15 cellular contexts compared by ENCODE assay signal in the genomic region with DNA sequence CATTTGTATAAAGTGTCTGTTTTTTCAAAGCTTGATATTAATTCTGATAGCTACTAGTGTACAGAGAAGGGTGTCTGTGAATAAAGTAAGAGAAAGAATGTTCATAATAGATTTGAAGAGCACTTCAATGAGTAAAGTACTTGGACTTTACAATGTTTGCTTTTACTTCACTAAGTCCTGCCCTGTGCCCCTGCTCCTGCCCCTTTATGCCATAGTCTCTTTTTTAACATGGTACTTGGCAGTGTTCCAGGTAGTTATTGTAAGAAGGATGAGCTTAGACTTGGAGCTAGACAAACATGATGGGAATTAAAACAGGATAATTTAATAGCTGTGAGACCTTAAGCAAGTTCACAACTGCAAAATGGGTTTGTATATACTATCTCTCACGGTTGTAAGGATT. TPM values are rescaled to one million over a fixed set of nuclear protein-coding genes. Genes with fewer than 3 reads are reported as not detected.
DNase-seq lines count a peak whose midpoint lies in the region; ATAC-seq, FAIRE-seq and TF ChIP-seq lines count a peak whose summit lies in the region.
"Had no signal": no experiment of that assay in that cellular context is flagged by ENCODE, and none has a peak within 500 bp of the region (broad histone marks: within the 10 kb centered on the region; RNA-seq: fewer than 3 reads in every experiment).

No MANE protein-coding gene starts in this region.

- POLR2A ChIA-PET in activated CD8-positive, alpha-beta T cell treated with anti-CD3 and anti-CD28 coated beads, Interleukin-2, amount 10 ng/mL, durations not matched to agents 7 days and 5 days (lab: Charles Lee) = no interaction called here

- CTCF ChIA-PET in activated CD8-positive, alpha-beta T cell treated with anti-CD3 and anti-CD28 coated beads, Interleukin-2, amount 10 ng/mL, durations not matched to agents 7 days and 5 days (lab: Charles Lee) = interaction anchor here (1.3 kb wide), 1 partner anchor 30 kb away, joined by 3 read pairs; no protein-coding TSS in a partner anchor

- H3K4me1 Mint-ChIP-seq in activated CD8-positive, alpha-beta T cell treated with anti-CD3 and anti-CD28 coated beads, Interleukin-2, amount 10 ng/mL, durations not matched to agents 7 days and 5 days (ENCODE audit: low read depth) = no peaks in the 10 kb centered on the region
- H3K4me1 Mint-ChIP-seq: neural progenitor cell had no signal

- H3K4me3 Mint-ChIP-seq in activated CD8-positive, alpha-beta T cell treated with anti-CD3 and anti-CD28 coated beads, Interleukin-2, amount 10 ng/mL, durations not matched to agents 7 days and 5 days = no peak overlapping the region
- H3K4me3 Mint-ChIP-seq: CD4-positive, alpha-beta memory T cell; neural progenitor cell had no signal

- ATAC-seq in activated CD8-positive, alpha-beta T cell treated with anti-CD3 and anti-CD28 coated beads, Interleukin-2, amount 10 ng/mL, durations not matched to agents 7 days and 5 days = no peak

- H3K36me3 Mint-ChIP-seq in activated CD8-positive, alpha-beta T cell treated with anti-CD3 and anti-CD28 coated beads, Interleukin-2, amount 10 ng/mL, durations not matched to agents 7 days and 5 days (ENCODE audit: low read depth) = peaks cover 31% of the 10 kb centered on the region

- H3K9me3 Mint-ChIP-seq in activated CD8-positive, alpha-beta T cell treated with anti-CD3 and anti-CD28 coated beads, Interleukin-2, amount 10 ng/mL, durations not matched to agents 7 days and 5 days (ENCODE audit: insufficient read depth) = peaks cover 3% of the 10 kb centered on the region

- no peak for FAIRE-seq in HTR-8/SVneo (lab: Jason Lieb, UNC)
- FAIRE-seq: bronchial epithelial cell had no signal

- no peaks in the 10 kb centered on the region for H3K27me3 Mint-ChIP-seq in activated CD8-positive, alpha-beta T cell treated with anti-CD3 and anti-CD28 coated beads, Interleukin-2, amount 10 ng/mL, durations not matched to agents 7 days and 5 days (ENCODE audit: low read depth)
- H3K27me3 Mint-ChIP-seq: CD4-positive, alpha-beta memory T cell had no signal

- no peak overlapping the region for H3K27ac Mint-ChIP-seq in activated CD8-positive, alpha-beta T cell treated with anti-CD3 and anti-CD28 coated beads, Interleukin-2, amount 10 ng/mL, durations not matched to agents 7 days and 5 days
- H3K27ac Mint-ChIP-seq: neural progenitor cell had no signal

- H3K27me3 ChIP-seq in dorsolateral prefrontal cortex = no peaks in the 10 kb centered on the region
- H3K27me3 ChIP-seq: neural progenitor cell, testis had no signal

- no peak overlapping the region for H3K4me3 ChIP-seq in dorsolateral prefrontal cortex
- H3K4me3 ChIP-seq: left ventricle myocardium inferior, neural progenitor cell, testis had no signal

- no peak for TF ChIP-seq CTCF in dorsolateral prefrontal cortex (IDR thresholded peaks at IDR 0.05 in 54 of 56, conservative IDR thresholded peaks at IDR 0.05 in 2 of 56; ENCODE audit: low read depth in 1 of 56, partially characterized antibody in 56 of 56)

- DNase-seq in DMS79 treated with DMSO at 0.1 percent for 48 hours (lab: John Stamatoyannopoulos, UW) (peak; percentile 87), NCI-H1417 treated with DMSO at 0.1 percent for 48 hours (lab: John Stamatoyannopoulos, UW) (peak; percentile 49), SHP77 treated with DMSO at 0.1 percent for 48 hours (lab: John Stamatoyannopoulos, UW) (peak; percentile 25), myocyte (ENCODE audit: low read depth) (peak; percentile 38), HTR-8/SVneo (ENCODE audit: insufficient read length, low spot score) (no peak), NK-92 (lab: John Stamatoyannopoulos, UW; ENCODE audit: unreplicated experiment) (no peak), dorsolateral prefrontal cortex (no peak)
- no peak for DNase-seq in activated CD8-positive, alpha-beta T cell treated with anti-CD3 and anti-CD28 coated beads, Interleukin-2, amount 10 ng/mL, durations not matched to agents 7 days and 5 days
- DNase-seq: activated effector memory CD4-positive, alpha-beta T cell treated with Interleukin-2 at 50 U/mL for 16 hours; CD4-positive, alpha-beta memory T cell; IMR-90; left ventricle myocardium inferior; testis had no signal

- no peak overlapping the region for H3K27ac ChIP-seq in dorsolateral prefrontal cortex
- H3K27ac ChIP-seq: left ventricle myocardium inferior, neural progenitor cell had no signal

- intact Hi-C loops in dorsolateral prefrontal cortex (cut with DNase I) = no loop called here

RNA-seq across cellular contexts. Expression of a gene that starts 41.0 kb away (rescaled TPM):
- 147 and 186 TPM in 2 replicates for total RNA-seq in myocyte
- 31.5 TPM for polyA plus RNA-seq in myocyte (2012)
- 10 to 100 TPM; 38.3 to 39.3 TPM for total RNA-seq in activated CD8-positive, alpha-beta T cell treated with anti-CD3 and anti-CD28 coated beads, Interleukin-2, amount 10 ng/mL, durations not matched to agents 7 days and 5 days
- 100 to 1,000 TPM in 17 of 120 experiments, 10 to 100 TPM in 103; 53.6 to 139 (median 89.0) TPM for total RNA-seq in dorsolateral prefrontal cortex

Comparison
In these comparisons a context has a peak if more than half of its experiments do, and no peak if none do; other contexts are left out.
1. DNase-seq: peak in DMS79 treated with DMSO at 0.1 percent for 48 hours (single experiment), NCI-H1417 treated with DMSO at 0.1 percent for 48 hours (single experiment), SHP77 treated with DMSO at 0.1 percent for 48 hours (single experiment) and myocyte (single experiment); none in HTR-8/SVneo (single experiment), NK-92 (single experiment), activated CD8-positive, alpha-beta T cell treated with anti-CD3 and anti-CD28 coated beads, Interleukin-2, amount 10 ng/mL, durations not matched to agents 7 days and 5 days (single experiment) and dorsolateral prefrontal cortex (0 of 10).